ENCODE assay signal across 28 cellular contexts in genomic region chr1:60463146-60463545, GRCh38.
"Had no signal": no experiment of that assay in that cellular context is flagged by ENCODE, and none has a peak within 500 bp of the region (broad histone marks: within the 10 kb centered on the region; RNA-seq: fewer than 3 reads in every experiment).

No MANE protein-coding gene starts in this region.

- H3K9me3 Mint-ChIP-seq: activated CD4-positive, alpha-beta memory T cell treated with anti-CD3 and anti-CD28 coated beads, Interleukin-2, amount 10 ng/mL, durations not matched to agents 7 days and 5 days; endodermal cell had no signal

- H3K36me3 Mint-ChIP-seq: activated naive CD4-positive, alpha-beta T cell treated with anti-CD3 and anti-CD28 coated beads, Interleukin-2, amount 10 ng/mL, durations not matched to agents 7 days and 5 days; activated naive CD4-positive, alpha-beta T cell treated with anti-CD3 and anti-CD28 coated beads, Interleukin-2, amount 50 U/mL, for 72 hours; activated naive CD8-positive, alpha-beta T cell treated with anti-CD3 and anti-CD28 coated beads, Interleukin-2, amount 10 ng/mL, durations not matched to agents 7 days and 5 days; brain had no signal

- H3K4me1 Mint-ChIP-seq: activated CD4-positive, alpha-beta memory T cell treated with anti-CD3 and anti-CD28 coated beads, Interleukin-2, amount 10 ng/mL, durations not matched to agents 7 days and 5 days; activated CD4-positive, alpha-beta T cell treated with anti-CD3 and anti-CD28 coated beads, Interleukin-2, amount 10 ng/mL, durations not matched to agents 7 days and 5 days; activated naive CD4-positive, alpha-beta T cell treated with anti-CD3 and anti-CD28 coated beads, Interleukin-2, amount 10 ng/mL, durations not matched to agents 7 days and 5 days; activated naive CD8-positive, alpha-beta T cell treated with anti-CD3 and anti-CD28 coated beads, Interleukin-2, amount 10 ng/mL, durations not matched to agents 7 days and 5 days; brain; endodermal cell had no signal

- H3K27me3 Mint-ChIP-seq: activated CD4-positive, alpha-beta memory T cell treated with anti-CD3 and anti-CD28 coated beads, Interleukin-2, amount 10 ng/mL, durations not matched to agents 7 days and 5 days; activated CD4-positive, alpha-beta T cell treated with anti-CD3 and anti-CD28 coated beads, Interleukin-2, amount 10 ng/mL, durations not matched to agents 7 days and 5 days; activated naive CD4-positive, alpha-beta T cell treated with anti-CD3 and anti-CD28 coated beads, Interleukin-2, amount 10 ng/mL, durations not matched to agents 7 days and 5 days; activated naive CD8-positive, alpha-beta T cell treated with anti-CD3 and anti-CD28 coated beads, Interleukin-2, amount 10 ng/mL, durations not matched to agents 7 days and 5 days; activated T-cell treated with anti-CD3 and anti-CD28 coated beads, Interleukin-2, amount 50 U/mL, for 24 hours; brain; dendritic cell treated with granulocyte-macrophage colony-stimulating factor and Interleukin-4, amounts not matched to agents 40 ng/mL and 50 ng/mL, for 4 days had no signal

- H3K4me3 Mint-ChIP-seq: activated CD4-positive, alpha-beta memory T cell treated with anti-CD3 and anti-CD28 coated beads, Interleukin-2, amount 10 ng/mL, durations not matched to agents 7 days and 5 days; activated CD4-positive, alpha-beta T cell treated with anti-CD3 and anti-CD28 coated beads, Interleukin-2, amount 10 ng/mL, durations not matched to agents 7 days and 5 days; activated naive CD4-positive, alpha-beta T cell treated with anti-CD3 and anti-CD28 coated beads, Interleukin-2, amount 10 ng/mL, durations not matched to agents 7 days and 5 days; activated naive CD8-positive, alpha-beta T cell treated with anti-CD3 and anti-CD28 coated beads, Interleukin-2, amount 10 ng/mL, durations not matched to agents 7 days and 5 days; activated T-cell treated with anti-CD3 and anti-CD28 coated beads, Interleukin-2, amount 50 U/mL, for 24 hours; activated T-cell treated with anti-CD3 and anti-CD28 coated beads, Interleukin-2, amount 50 U/mL, for 72 hours; brain; dendritic cell treated with granulocyte-macrophage colony-stimulating factor and Interleukin-4, amounts not matched to agents 40 ng/mL and 50 ng/mL, for 4 days; endodermal cell; T-helper 1 cell treated with Interleukin-12 subunit alpha and Interleukin-12 subunit beta and Interleukin-4 antibody, amounts not matched to agents 30 μg/mL and 1 μg/mL, for 36 hours had no signal

- H3K27ac Mint-ChIP-seq: activated CD4-positive, alpha-beta memory T cell treated with anti-CD3 and anti-CD28 coated beads, Interleukin-2, amount 10 ng/mL, durations not matched to agents 7 days and 5 days; activated CD4-positive, alpha-beta T cell treated with anti-CD3 and anti-CD28 coated beads, Interleukin-2, amount 10 ng/mL, durations not matched to agents 7 days and 5 days; activated naive CD4-positive, alpha-beta T cell treated with anti-CD3 and anti-CD28 coated beads, Interleukin-2, amount 10 ng/mL, durations not matched to agents 7 days and 5 days; activated naive CD4-positive, alpha-beta T cell treated with anti-CD3 and anti-CD28 coated beads, Interleukin-2, amount 50 U/mL, for 72 hours; activated naive CD8-positive, alpha-beta T cell treated with anti-CD3 and anti-CD28 coated beads, Interleukin-2, amount 10 ng/mL, durations not matched to agents 7 days and 5 days; activated T-cell treated with anti-CD3 and anti-CD28 coated beads, Interleukin-2, amount 50 U/mL, for 24 hours; activated T-cell treated with anti-CD3 and anti-CD28 coated beads, Interleukin-2, amount 50 U/mL, for 72 hours; dendritic cell treated with granulocyte-macrophage colony-stimulating factor and Interleukin-4, amounts not matched to agents 40 ng/mL and 50 ng/mL, for 4 days; endodermal cell; T-helper 1 cell treated with Interleukin-12 subunit alpha and Interleukin-12 subunit beta and Interleukin-4 antibody, amounts not matched to agents 30 μg/mL and 1 μg/mL, for 36 hours had no signal

- DNase-seq: activated CD4-positive, alpha-beta memory T cell treated with anti-CD3 and anti-CD28 coated beads, Interleukin-2, amount 10 ng/mL, durations not matched to agents 7 days and 5 days; activated CD4-positive, alpha-beta T cell treated with anti-CD3 and anti-CD28 coated beads for 1 hour; activated CD4-positive, alpha-beta T cell treated with anti-CD3 and anti-CD28 coated beads for 4 hours; activated CD4-positive, alpha-beta T cell treated with anti-CD3 and anti-CD28 coated beads, Interleukin-2, amount 10 ng/mL, durations not matched to agents 7 days and 5 days; activated CD4-positive, alpha-beta T cell treated with anti-CD3 and anti-CD28 coated beads, Interleukin-2, amount 50 U/mL, for 4 hours; activated CD4-positive, CD25-positive, alpha-beta regulatory T cell; activated CD8-positive, alpha-beta memory T cell treated with anti-CD3 and anti-CD28 coated beads, Interleukin-2, amount 50 U/mL, for 48 hours; activated gamma-delta T cell; activated naive CD4-positive, alpha-beta T cell; activated naive CD4-positive, alpha-beta T cell treated with anti-CD3 and anti-CD28 coated beads, Interleukin-2, amount 10 ng/mL, durations not matched to agents 7 days and 5 days; activated naive CD8-positive, alpha-beta T cell treated with anti-CD3 and anti-CD28 coated beads, Interleukin-2, amount 10 ng/mL, durations not matched to agents 7 days and 5 days; activated T-cell treated with anti-CD3 and anti-CD28 coated beads for 4 hours; activated T-cell treated with anti-CD3 and anti-CD28 coated beads, Interleukin-2, amount 50 U/mL, for 24 hours; activated T-cell treated with anti-CD3 and anti-CD28 coated beads, Interleukin-2, amount 50 U/mL, for 72 hours; central memory CD4-positive, alpha-beta T cell; cerebellar nuclear complex; dorsolateral prefrontal cortex; effector memory CD4-positive, alpha-beta T cell; endodermal cell; foreskin keratinocyte; gastrocnemius medialis; glutamatergic neuron; heart left ventricle; T1000 had no signal
